ENCODE assay signal across 11 cellular contexts in the genomic region with DNA sequence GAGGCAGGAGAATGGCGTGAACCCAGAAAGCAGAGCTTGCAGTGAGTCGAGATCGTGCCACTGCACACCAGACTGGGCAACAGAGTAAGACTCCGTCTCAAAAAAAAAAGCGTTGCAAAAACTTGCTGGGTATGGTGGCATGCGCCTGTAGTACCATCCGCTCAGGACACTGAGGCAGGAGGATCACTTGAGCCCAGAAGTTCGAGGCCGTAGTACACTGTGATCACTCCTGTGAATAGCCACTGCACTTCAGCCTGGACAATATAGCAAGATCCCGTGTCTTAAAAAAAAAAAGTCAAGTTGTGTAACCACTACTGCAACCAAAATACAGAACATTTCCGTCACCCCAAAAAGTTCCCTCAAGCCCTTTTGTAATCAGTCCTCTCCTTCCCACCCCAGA. TPM values are rescaled to one million over a fixed set of nuclear protein-coding genes. Genes with fewer than 3 reads are reported as not detected.
A peak's percentile ranks its signal among the peaks of the same experiment; 100 is the strongest.
DNase-seq lines count a peak whose midpoint lies in the region; TF ChIP-seq lines count a peak whose summit lies in the region.
"Had no signal": no experiment of that assay in that cellular context is flagged by ENCODE, and none has a peak within 500 bp of the region (broad histone marks: within the 10 kb centered on the region; RNA-seq: fewer than 3 reads in every experiment).

No MANE protein-coding gene starts in this region.

- no peaks in the 10 kb centered on the region for H3K27me3 ChIP-seq in OCI-LY1 (ENCODE audit: insufficient read depth, low read length)
- H3K27me3 ChIP-seq in effector memory CD4-positive, alpha-beta T cell (replicated peaks; ENCODE audit: control insufficient read depth, insufficient read depth, low read length, poor library complexity, severe bottlenecking): no peaks in the 10 kb centered on the region
- no peaks in the 10 kb centered on the region for H3K27me3 ChIP-seq in skeletal muscle satellite cell (ENCODE audit: control insufficient read depth, insufficient read depth, low read length)
- H3K27me3 ChIP-seq in esophagus muscularis mucosa: no peaks in the 10 kb centered on the region
- H3K27me3 ChIP-seq in BE2C: no peaks in the 10 kb centered on the region

- no peak for TF ChIP-seq EP300 in esophagus muscularis mucosa (IDR thresholded peaks at IDR 0.05)

- H3K27ac ChIP-seq in OCI-LY1 (ENCODE audit: low read depth, low read length, poor library complexity, severe bottlenecking) (no peak overlapping the region), esophagus muscularis mucosa (replicated peaks in 1 of 4) (no peak overlapping the region)
- H3K27ac ChIP-seq in effector memory CD4-positive, alpha-beta T cell (ENCODE audit: insufficient read depth, low read length, poor library complexity, severe bottlenecking): peak overlapping the region; percentile 97

- H3K27ac Mint-ChIP-seq in activated T-cell treated with anti-CD3 and anti-CD28 coated beads, Interleukin-2, amount 50 U/mL, for 24 hours: peak overlapping the region; percentile 100

- H3K4me3 Mint-ChIP-seq in activated T-cell treated with anti-CD3 and anti-CD28 coated beads, Interleukin-2, amount 50 U/mL, for 24 hours: peak overlapping the region; percentile 96

- peak overlapping the region; percentile 20; the same call in 1 of the 2 replicates for H3K9ac ChIP-seq in OCI-LY1 (ENCODE audit: low read length)
- H3K9ac ChIP-seq in skeletal muscle satellite cell (ENCODE audit: low read depth, low read length): peak overlapping the region; percentile 98

- H3K36me3 Mint-ChIP-seq in activated T-cell treated with anti-CD3 and anti-CD28 coated beads, Interleukin-2, amount 50 U/mL, for 24 hours (ENCODE audit: low read depth): peaks cover 92% of the 10 kb centered on the region

- no peaks in the 10 kb centered on the region for H3K9me3 Mint-ChIP-seq in activated T-cell treated with anti-CD3 and anti-CD28 coated beads, Interleukin-2, amount 50 U/mL, for 24 hours

- peak overlapping the region; percentile 99 for H3K4me2 ChIP-seq in OCI-LY1 (ENCODE audit: low read length)
- H3K4me2 ChIP-seq in skeletal muscle satellite cell (ENCODE audit: low read length): peak overlapping the region; percentile 97

- no peak overlapping the region for H2AFZ ChIP-seq in OCI-LY1 (ENCODE audit: low read length)

- no peak for DNase-seq in activated T-cell treated with anti-CD3 and anti-CD28 coated beads, Interleukin-2, amount 50 U/mL, for 24 hours
- no peak for DNase-seq in activated T-cell treated with anti-CD3 and anti-CD28 coated beads, Interleukin-2, amount 50 U/mL, for 1 hour
- DNase-seq in effector memory CD4-positive, alpha-beta T cell: no peak
- DNase-seq in GM10248 (ENCODE audit: extremely low spot score) (no peak), esophagus muscularis mucosa (ENCODE audit: extremely low spot score) (no peak), BE2C (no peak)
- DNase-seq: NCI-H446 treated with DMSO at 0.1 percent for 48 hours; SHP77; stimulated activated naive CD4-positive, alpha-beta T cell had no signal

- H3K27me3 Mint-ChIP-seq in activated T-cell treated with anti-CD3 and anti-CD28 coated beads, Interleukin-2, amount 50 U/mL, for 24 hours: no peaks in the 10 kb centered on the region

- POLR2A ChIA-PET in GM10248 (lab: Yijun Ruan, JAX): no interaction called here

- H3K9me3 ChIP-seq in OCI-LY1 (ENCODE audit: low read length): no peaks in the 10 kb centered on the region
- H3K9me3 ChIP-seq in effector memory CD4-positive, alpha-beta T cell (ENCODE audit: control insufficient read depth, low read length): no peaks in the 10 kb centered on the region
- H3K9me3 ChIP-seq in skeletal muscle satellite cell (replicated peaks; ENCODE audit: low read length): no peaks in the 10 kb centered on the region
- H3K9me3 ChIP-seq in esophagus muscularis mucosa: no peaks in the 10 kb centered on the region
- H3K9me3 ChIP-seq in BE2C: no peaks in the 10 kb centered on the region

- TF ChIP-seq CTCF in OCI-LY1 (IDR thresholded peaks at IDR 0.05; ENCODE audit: low read length) (no peak), GM10248 (IDR thresholded peaks at IDR 0.05; ENCODE audit: control extremely low read depth, extremely low read depth, low read depth, missing control alignments) (no peak), esophagus muscularis mucosa (IDR thresholded peaks at IDR 0.05) (no peak), BE2C (IDR thresholded peaks at IDR 0.05; ENCODE audit: low read depth, low read length) (no peak)

- H3K36me3 ChIP-seq in OCI-LY1 (ENCODE audit: insufficient read depth, low read length) (peaks cover 60% of the 10 kb centered on the region), skeletal muscle satellite cell (ENCODE audit: insufficient read depth, low read length) (peaks cover 51% of the 10 kb centered on the region), esophagus muscularis mucosa (peaks cover 25 to 56% (median 46%) of the 10 kb centered on the region in 4 donors), BE2C (no peaks in the 10 kb centered on the region; the same call in 1 of the 2 replicates)
- peaks cover 34% of the 10 kb centered on the region for H3K36me3 ChIP-seq in effector memory CD4-positive, alpha-beta T cell (ENCODE audit: control insufficient read depth, insufficient read depth, low read length)

- no peaks in the 10 kb centered on the region for H3K9me2 ChIP-seq in OCI-LY1 (ENCODE audit: low read depth, low read length)

- H3K4me1 Mint-ChIP-seq in activated T-cell treated with anti-CD3 and anti-CD28 coated beads, Interleukin-2, amount 50 U/mL, for 24 hours (ENCODE audit: low read depth): peaks cover 60% of the 10 kb centered on the region

- H3K4me1 ChIP-seq in OCI-LY1 (ENCODE audit: insufficient read depth, low read length, severe bottlenecking) (peaks cover 33% of the 10 kb centered on the region), skeletal muscle satellite cell (ENCODE audit: control insufficient read depth, insufficient read depth, low read length) (peaks cover 15% of the 10 kb centered on the region), esophagus muscularis mucosa (peaks cover 22 to 62% (median 50%) of the 10 kb centered on the region in 4 donors), BE2C (no peaks in the 10 kb centered on the region)
- peaks cover 30% of the 10 kb centered on the region for H3K4me1 ChIP-seq in effector memory CD4-positive, alpha-beta T cell (ENCODE audit: control insufficient read depth, insufficient read depth, low read length, poor library complexity, severe bottlenecking)

- no peak for TF ChIP-seq POLR2A in esophagus muscularis mucosa (IDR thresholded peaks at IDR 0.05; ENCODE audit: low read depth)

- CTCF ChIA-PET in GM10248 (lab: Yijun Ruan, JAX): interaction anchor here (1.3 kb wide), 1 partner anchor 32 kb away, joined by 4 read pairs; no protein-coding TSS in a partner anchor

- WGBS in esophagus muscularis mucosa: 91% methylated on average over 11 of the region's 11 CpGs

- H3F3A ChIP-seq in OCI-LY1 (ENCODE audit: insufficient read depth, low read length): no peaks in the 10 kb centered on the region

- no peaks in the 10 kb centered on the region for H4K20me1 ChIP-seq in OCI-LY1 (ENCODE audit: insufficient read depth, low read length)

- H3K79me2 ChIP-seq in OCI-LY1 (ENCODE audit: insufficient read depth, low read length): peaks cover 23% of the 10 kb centered on the region

- intact Hi-C loops in esophagus muscularis mucosa (cut with DNase I): loop anchor here (5.0 kb wide), 2 partner anchors 42 to 77 kb away; no protein-coding TSS in a partner anchor

- H3K4me3 ChIP-seq in OCI-LY1 (ENCODE audit: low read depth, low read length, poor library complexity, severe bottlenecking): peak overlapping the region; percentile 93
- no peak overlapping the region for H3K4me3 ChIP-seq in effector memory CD4-positive, alpha-beta T cell (ENCODE audit: insufficient read depth, low read depth, low read length, poor library complexity, severe bottlenecking)
- no peak overlapping the region for H3K4me3 ChIP-seq in skeletal muscle satellite cell (ENCODE audit: low read length)
- H3K4me3 ChIP-seq in esophagus muscularis mucosa: peak overlapping the region in 1 of 4 donors; percentile 96
- no peak overlapping the region for H3K4me3 ChIP-seq in BE2C (ENCODE audit: low read depth, low read length)

RNA-seq across cellular contexts. Expression of gene ARPC4, which starts 1.5 kb away (rescaled TPM):
- 223 and 269 TPM in 2 replicates for total RNA-seq in skeletal muscle satellite cell (2012; rRNA removed)
- 100 to 1,000 TPM; 129 to 191 (median 164) TPM for total RNA-seq in esophagus muscularis mucosa
- 102 TPM for polyA plus RNA-seq in BE2C (2012; ENCODE audit: insufficient read depth, insufficient read length, low read depth)

RNA-seq across cellular contexts. Expression of gene TADA3, which starts 2.1 kb away (rescaled TPM):
- total RNA-seq in skeletal muscle satellite cell (2012; rRNA removed): 47.9 and 57.0 TPM in 2 replicates
- 10 to 100 TPM; 64.4 to 80.9 (median 74.6) TPM for total RNA-seq in esophagus muscularis mucosa
- polyA plus RNA-seq in BE2C (2012; ENCODE audit: insufficient read depth, insufficient read length, low read depth): 25.9 TPM

RNA-seq across cellular contexts. Expression of gene TTLL3, which starts 15.7 kb away (rescaled TPM):
- 10.0 and 14.4 TPM in 2 replicates for total RNA-seq in skeletal muscle satellite cell (2012; rRNA removed)
- total RNA-seq in esophagus muscularis mucosa: 10 to 100 TPM; 15.5 to 56.5 (median 25.6) TPM
- polyA plus RNA-seq in BE2C (2012; ENCODE audit: insufficient read depth, insufficient read length, low read depth): 10.7 TPM

RNA-seq across cellular contexts. Expression of gene CAMK1, which starts 24.7 kb away (rescaled TPM):
- total RNA-seq in skeletal muscle satellite cell (2012; rRNA removed): 23.1 and 23.8 TPM in 2 replicates
- 10 to 100 TPM; 53.6 to 78.9 (median 70.2) TPM for total RNA-seq in esophagus muscularis mucosa
- 6.0 TPM for polyA plus RNA-seq in BE2C (2012; ENCODE audit: insufficient read depth, insufficient read length, low read depth)

RNA-seq across cellular contexts. Expression of gene OGG1, which starts 44.6 kb away (rescaled TPM):
- 22.6 and 23.6 TPM in 2 replicates for total RNA-seq in skeletal muscle satellite cell (2012; rRNA removed)
- total RNA-seq in esophagus muscularis mucosa: 10 to 100 TPM; 18.6 to 28.3 (median 24.9) TPM
- polyA plus RNA-seq in BE2C (2012; ENCODE audit: insufficient read depth, insufficient read length, low read depth): 18.1 TPM
